Comparison of ENCODE assay signal across 26 cellular contexts in the genomic region with DNA sequence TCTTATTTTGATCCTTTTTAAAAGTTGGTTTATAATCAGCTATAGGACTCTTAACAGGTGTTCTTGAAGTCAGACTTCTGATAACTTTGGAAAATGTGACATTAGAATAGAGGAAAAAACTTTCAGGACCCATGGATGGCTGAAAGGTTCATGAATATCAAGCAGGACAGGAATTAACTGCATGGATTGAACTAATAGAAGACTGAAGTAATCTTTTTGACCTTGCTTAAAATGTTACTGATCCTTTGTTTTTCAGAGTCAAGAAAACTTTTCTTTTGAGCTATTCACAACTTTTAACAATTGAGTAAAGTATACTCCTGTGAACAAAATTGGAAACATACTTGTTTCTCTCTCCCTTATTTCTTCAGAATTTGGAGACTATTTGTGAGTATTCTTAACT.
"Had no signal": no experiment of that assay in that cellular context is flagged by ENCODE, and none has a peak within 500 bp of the region (broad histone marks: within the 10 kb centered on the region; RNA-seq: fewer than 3 reads in every experiment).

No MANE protein-coding gene starts in this region.

- H3K9ac ChIP-seq: KMS-11, SK-N-SH had no signal

- H3K27ac ChIP-seq: HL-60, KMS-11, RWPE1 had no signal

- H3K27ac Mint-ChIP-seq: IgD-negative memory B cell, T-cell had no signal

- DNase-seq: Kasumi-1; MV-4-11; NCI-H1048; NCI-H1105; NCI-H1417; NCI-H1436 treated with DMSO at 0.1 percent for 48 hours; NCI-H1694; NCI-H187 treated with DMSO at 0.1 percent for 48 hours; NCI-H2029 treated with DMSO at 0.1 percent for 48 hours; NCI-H2171 treated with DMSO at 0.1 percent for 48 hours; NCI-H345; NCI-H524; NCI-H69; NCI-H774; NK-92 treated with Interleukin-12 subunit alpha and Interleukin-12 subunit beta, amount 100 ng/mL, for 24 hours; PC-3; SHP77; SK-N-SH; SW 1271; T-cell had no signal

- H3K36me3 Mint-ChIP-seq: IgD-negative memory B cell, T-cell had no signal

- H3K4me2 ChIP-seq: KMS-11, SK-N-SH had no signal

- H3K4me1 Mint-ChIP-seq: T-cell had no signal

- H3K27me3 Mint-ChIP-seq: IgD-negative memory B cell had no signal

- ATAC-seq: K562, Panc1, PC-3, T-cell had no signal

- H3K4me3 ChIP-seq: K562 had no signal

- H3K9me2 ChIP-seq: SK-N-SH had no signal

- H3K4me3 Mint-ChIP-seq: IgD-negative memory B cell, T-cell had no signal
